ENCODE assay signal across 8 cellular contexts in the genomic region with DNA sequence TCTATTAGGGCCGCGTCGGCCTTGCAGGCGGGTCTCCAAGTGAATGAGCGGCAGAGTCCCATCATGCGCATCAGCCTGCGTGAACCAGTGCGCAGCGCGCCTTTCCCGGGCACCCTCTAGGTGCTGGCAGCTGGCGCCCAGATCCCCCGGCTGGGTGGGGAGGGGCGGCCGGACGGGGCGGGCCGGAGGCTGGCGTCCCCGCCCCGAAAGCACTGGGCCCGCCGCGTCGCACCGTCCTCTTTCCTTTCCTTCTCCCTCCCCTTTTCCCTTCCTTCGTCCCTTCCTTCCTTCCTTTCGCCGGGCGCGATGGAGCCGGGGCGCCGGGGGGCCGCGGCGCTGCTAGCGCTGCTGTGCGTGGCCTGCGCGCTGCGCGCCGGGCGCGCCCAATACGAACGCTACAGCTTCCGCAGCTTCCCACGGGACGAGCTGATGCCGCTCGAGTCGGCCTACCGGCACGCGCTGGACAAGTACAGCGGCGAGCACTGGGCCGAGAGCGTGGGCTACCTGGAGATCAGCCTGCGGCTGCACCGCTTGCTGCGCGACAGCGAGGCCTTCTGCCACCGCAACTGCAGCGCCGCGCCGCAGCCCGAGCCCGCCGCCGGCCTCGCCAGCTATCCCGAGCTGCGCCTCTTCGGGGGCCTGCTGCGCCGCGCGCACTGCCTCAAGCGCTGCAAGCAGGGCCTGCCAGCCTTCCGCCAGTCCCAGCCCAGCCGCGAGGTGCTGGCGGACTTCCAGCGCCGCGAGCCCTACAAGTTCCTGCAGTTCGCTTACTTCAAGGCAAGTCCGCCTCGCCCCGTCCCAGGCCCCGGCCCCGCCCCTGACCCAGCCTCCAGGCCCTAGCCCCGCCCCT. TPM values are rescaled to one million over a fixed set of nuclear protein-coding genes. Genes with fewer than 3 reads are reported as not detected.
DNase-seq lines count a peak whose midpoint lies in the region; TF ChIP-seq lines count a peak whose summit lies in the region.

CRTAP (plus strand) TSS at position 243 of the 850 bp plus-strand sequence; CDS start at position 307, 64 bp downstream.

- H3K27ac ChIP-seq in SK-N-MC: peak within 1 kb of the TSS; percentile 19; the same call in 1 of the 2 replicates

- peak; percentile 92 for DNase-seq in GDM1 (lab: John Stamatoyannopoulos, UW)
- DNase-seq in H4 (ENCODE audit: low spot score): peak; percentile 88
- peak; percentile 89 for DNase-seq in LNCaP clone FGC (ENCODE audit: low read depth)
- DNase-seq in SK-N-MC (ENCODE audit: low read depth, low spot score): no peak
- DNase-seq in activated naive CD4-positive, alpha-beta T cell treated with anti-CD3 and anti-CD28 coated beads, Interleukin-2, amount 10 ng/mL, durations not matched to agents 7 days and 5 days: peak; percentile 86
- DNase-seq in germinal center (ENCODE audit: low spot score): peak; percentile 82
- peak; percentile 37 to 96 (median 86) for DNase-seq in nucleus accumbens (lab: John Stamatoyannopoulos, UW)
- peak; percentile 76 for DNase-seq in superior temporal gyrus (ENCODE audit: extremely low spot score)

- peaks cover 4% of the 10 kb centered on the region for H3K27me3 Mint-ChIP-seq in activated naive CD4-positive, alpha-beta T cell treated with anti-CD3 and anti-CD28 coated beads, Interleukin-2, amount 10 ng/mL, durations not matched to agents 7 days and 5 days

- CTCF ChIA-PET in activated naive CD4-positive, alpha-beta T cell treated with anti-CD3 and anti-CD28 coated beads, Interleukin-2, amount 10 ng/mL, durations not matched to agents 7 days and 5 days (lab: Charles Lee): no interaction called here

- no peaks in the 10 kb centered on the region for H3K36me3 Mint-ChIP-seq in activated naive CD4-positive, alpha-beta T cell treated with anti-CD3 and anti-CD28 coated beads, Interleukin-2, amount 10 ng/mL, durations not matched to agents 7 days and 5 days

- H3K4me3 Mint-ChIP-seq in activated naive CD4-positive, alpha-beta T cell treated with anti-CD3 and anti-CD28 coated beads, Interleukin-2, amount 10 ng/mL, durations not matched to agents 7 days and 5 days: peak within 1 kb of the TSS; percentile 79

- H3K9me3 ChIP-seq in SK-N-MC (ENCODE audit: low read depth, low read length): no peaks in the 10 kb centered on the region

- peaks cover 22% of the 10 kb centered on the region for H3K4me1 Mint-ChIP-seq in activated naive CD4-positive, alpha-beta T cell treated with anti-CD3 and anti-CD28 coated beads, Interleukin-2, amount 10 ng/mL, durations not matched to agents 7 days and 5 days

- H3K9me3 Mint-ChIP-seq in activated naive CD4-positive, alpha-beta T cell treated with anti-CD3 and anti-CD28 coated beads, Interleukin-2, amount 10 ng/mL, durations not matched to agents 7 days and 5 days: no peaks in the 10 kb centered on the region

- H3K36me3 ChIP-seq in SK-N-MC (ENCODE audit: insufficient read depth, low read length): no peaks in the 10 kb centered on the region

- peak within 1 kb of the TSS; percentile 84 for H3K27ac Mint-ChIP-seq in activated naive CD4-positive, alpha-beta T cell treated with anti-CD3 and anti-CD28 coated beads, Interleukin-2, amount 10 ng/mL, durations not matched to agents 7 days and 5 days

- H3K4me3 ChIP-seq in LNCaP clone FGC (ENCODE audit: low read depth, low read length) (peak within 1 kb of the TSS; percentile 62), SK-N-MC (peak within 1 kb of the TSS; percentile 81)

- no peak for TF ChIP-seq CTCF in LNCaP clone FGC (IDR thresholded peaks at IDR 0.05; ENCODE audit: control insufficient read depth, extremely low read depth, insufficient read depth)

- peak within 1 kb of the TSS; percentile 59 for H3K9ac ChIP-seq in SK-N-MC (ENCODE audit: insufficient read length)

RNA-seq across cellular contexts. Expression of gene CRTAP, which starts in this region (rescaled TPM):
- total RNA-seq in H4 (2014; rRNA removed; shearing (Covaris generic)): 284 and 343 TPM in 2 replicates
